21 cellular contexts compared by ENCODE assay signal in the genomic region with DNA sequence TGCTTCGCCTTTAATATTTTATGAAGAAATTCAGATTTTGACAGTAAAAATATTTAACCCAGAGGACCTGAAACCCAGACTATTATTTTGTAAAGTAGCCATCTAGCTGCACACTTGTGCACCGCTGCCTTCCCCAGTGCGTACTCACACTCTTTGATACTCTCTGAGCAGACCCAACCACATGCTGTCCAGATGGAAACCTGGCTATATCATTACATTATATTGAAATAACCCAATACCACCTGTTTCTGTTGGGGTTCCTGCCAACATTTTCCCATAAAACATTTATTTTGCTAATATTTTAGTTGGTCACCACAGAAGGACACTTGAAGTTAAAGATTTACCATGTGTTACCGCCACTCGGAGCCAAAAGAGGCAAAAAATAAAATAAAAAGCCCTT.
"Had no signal": no experiment of that assay in that cellular context is flagged by ENCODE, and none has a peak within 500 bp of the region (broad histone marks: within the 10 kb centered on the region; RNA-seq: fewer than 3 reads in every experiment).

No MANE protein-coding gene starts in this region.

- H3K4me1 ChIP-seq: adrenal gland, prostate gland, right atrium auricular region had no signal

- H3K9me3 ChIP-seq: adrenal gland, ascending aorta, lower lobe of right lung, prostate gland, right atrium auricular region, upper lobe of left lung had no signal

- H3K4me3 ChIP-seq: adrenal gland, ascending aorta, lower lobe of right lung, prostate gland, right atrium auricular region, upper lobe of left lung had no signal

- H3K4me1 Mint-ChIP-seq: naive thymus-derived CD8-positive, alpha-beta T cell had no signal

- H3K27ac ChIP-seq: adrenal gland, ascending aorta, lower lobe of right lung, prostate gland, right atrium auricular region, upper lobe of left lung, VCaP had no signal

- H3K27me3 ChIP-seq: adrenal gland, ascending aorta, right atrium auricular region, upper lobe of left lung had no signal

- H3K9me3 Mint-ChIP-seq: T-helper 2 cell treated with Interferon-gamma antibody and Interleukin-4, amounts not matched to agents 5 μg/mL and 100 μg/mL, for 36 hours had no signal

- H3K27ac Mint-ChIP-seq: activated CD8-positive, alpha-beta T cell treated with anti-CD3 and anti-CD28 coated beads, Interleukin-2, amount 10 ng/mL, durations not matched to agents 7 days and 5 days; activated naive CD8-positive, alpha-beta T cell; naive thymus-derived CD8-positive, alpha-beta T cell; T-helper 2 cell treated with Interferon-gamma antibody and Interleukin-4, amounts not matched to agents 5 μg/mL and 100 μg/mL, for 36 hours had no signal

- H3K4me3 Mint-ChIP-seq: activated CD8-positive, alpha-beta T cell treated with anti-CD3 and anti-CD28 coated beads, Interleukin-2, amount 10 ng/mL, durations not matched to agents 7 days and 5 days; activated naive CD8-positive, alpha-beta T cell; naive thymus-derived CD8-positive, alpha-beta T cell; T-helper 2 cell treated with Interferon-gamma antibody and Interleukin-4, amounts not matched to agents 5 μg/mL and 100 μg/mL, for 36 hours had no signal

- H3K36me3 Mint-ChIP-seq: activated naive CD8-positive, alpha-beta T cell; naive thymus-derived CD8-positive, alpha-beta T cell had no signal

- H3K36me3 ChIP-seq: adrenal gland, ascending aorta, lower lobe of right lung, prostate gland, right atrium auricular region, upper lobe of left lung had no signal

- DNase-seq: activated CD4-positive, alpha-beta T cell treated with anti-CD3 and anti-CD28 coated beads, Interleukin-2, amount 50 U/mL, for 1 hour; activated CD8-positive, alpha-beta T cell treated with anti-CD3 and anti-CD28 coated beads, Interleukin-2, amount 10 ng/mL, durations not matched to agents 7 days and 5 days; activated gamma-delta T cell treated with Interleukin-2 at 50 U/mL for 16 hours; activated T-cell treated with anti-CD3 and anti-CD28 coated beads, Interleukin-2, amount 50 U/mL, for 1 hour; adrenal gland; central memory CD4-positive, alpha-beta T cell; dermis blood vessel endothelial cell; effector CD8-positive, alpha-beta T cell; erythroblast; kidney; lower lobe of right lung; naive thymus-derived CD8-positive, alpha-beta T cell; stimulated activated CD4-positive, alpha-beta T cell treated with anti-CD3 and anti-CD28 coated beads, Interleukin-4, amount 100 ng/mL, for 24 hours; stimulated activated naive CD4-positive, alpha-beta T cell treated with Interleukin-2 at 50 U/mL for 16 hours; upper lobe of left lung had no signal
